Comparison of ENCODE assay signal across 22 cellular contexts in genomic region chr20:11926599-11926998, GRCh38.
"Had no signal": no experiment of that assay in that cellular context is flagged by ENCODE, and none has a peak within 500 bp of the region (broad histone marks: within the 10 kb centered on the region; RNA-seq: fewer than 3 reads in every experiment).

No MANE protein-coding gene starts in this region.

- H3K4me1 Mint-ChIP-seq: immature natural killer cell; naive thymus-derived CD4-positive, alpha-beta T cell; nephron progenitor cell; stimulated activated effector memory CD8-positive, alpha-beta T cell treated with anti-CD3 and anti-CD28 coated beads, Interleukin-12 subunit alpha, Interleukin-12 subunit beta, amount 100 ng/mL, for 72 hours had no signal

- H3K36me3 ChIP-seq: colonic mucosa had no signal

- ATAC-seq: gastrocnemius medialis; left cardiac atrium; lower lobe of right lung; naive thymus-derived CD4-positive, alpha-beta T cell; psoas muscle; right lobe of liver; stimulated activated effector memory CD8-positive, alpha-beta T cell treated with anti-CD3 and anti-CD28 coated beads, Interleukin-12 subunit alpha, Interleukin-12 subunit beta, amount 100 ng/mL, for 72 hours had no signal

- H3K9me3 ChIP-seq: colonic mucosa, gastrocnemius medialis, left ventricle myocardium inferior, lower lobe of right lung, psoas muscle, right lobe of liver had no signal

- H2AFZ ChIP-seq: parathyroid adenoma had no signal

- H3K4me1 ChIP-seq: colonic mucosa, gastrocnemius medialis, lower lobe of right lung, parathyroid adenoma, psoas muscle, right lobe of liver had no signal

- DNase-seq: cerebellar nuclear complex; colonic mucosa; dermis blood vessel endothelial cell; effector CD4-positive, alpha-beta T cell; gastrocnemius medialis; glutamatergic neuron; immature natural killer cell; left cardiac atrium; left ventricle myocardium inferior; lower lobe of right lung; mesenchymal stem cell; naive thymus-derived CD4-positive, alpha-beta T cell; nephron progenitor cell; psoas muscle; retina; right lobe of liver; stimulated activated CD4-positive, alpha-beta T cell treated with anti-CD3 and anti-CD28 coated beads, Interleukin-4, amount 100 ng/mL, for 1 hour; stimulated activated CD8-positive, alpha-beta memory T cell treated with anti-CD3 and anti-CD28 coated beads, Interleukin-4, amount 100 ng/mL, for 48 hours; trophoblast cell had no signal

- H3K27ac ChIP-seq: colonic mucosa, gastrocnemius medialis, left ventricle myocardium inferior, lower lobe of right lung, parathyroid adenoma, psoas muscle, right lobe of liver had no signal

- H3K27me3 Mint-ChIP-seq: stimulated activated naive CD8-positive, alpha-beta T cell treated with anti-CD3 and anti-CD28 coated beads, Interleukin-15, Interleukin-2, amounts not matched to agents 100 ng/mL and 50 ng/mL, for 24 hours had no signal

- H3K27ac Mint-ChIP-seq: immature natural killer cell; naive thymus-derived CD4-positive, alpha-beta T cell; nephron progenitor cell; stimulated activated effector memory CD8-positive, alpha-beta T cell treated with anti-CD3 and anti-CD28 coated beads, Interleukin-12 subunit alpha, Interleukin-12 subunit beta, amount 100 ng/mL, for 72 hours; stimulated activated naive CD8-positive, alpha-beta T cell treated with anti-CD3 and anti-CD28 coated beads, Interleukin-15, Interleukin-2, amounts not matched to agents 100 ng/mL and 50 ng/mL, for 24 hours had no signal

- H3K27me3 ChIP-seq: colonic mucosa, gastrocnemius medialis, right lobe of liver had no signal

- H3K9me3 Mint-ChIP-seq: nephron progenitor cell; stimulated activated naive CD8-positive, alpha-beta T cell treated with anti-CD3 and anti-CD28 coated beads, Interleukin-15, Interleukin-2, amounts not matched to agents 100 ng/mL and 50 ng/mL, for 24 hours had no signal

- H3K4me3 ChIP-seq: colonic mucosa, gastrocnemius medialis, left ventricle myocardium inferior, lower lobe of right lung, psoas muscle, right lobe of liver had no signal

- H3K36me3 Mint-ChIP-seq: stimulated activated effector memory CD8-positive, alpha-beta T cell treated with anti-CD3 and anti-CD28 coated beads, Interleukin-12 subunit alpha, Interleukin-12 subunit beta, amount 100 ng/mL, for 72 hours had no signal

- H3K4me3 Mint-ChIP-seq: immature natural killer cell; naive thymus-derived CD4-positive, alpha-beta T cell; nephron progenitor cell; stimulated activated effector memory CD8-positive, alpha-beta T cell treated with anti-CD3 and anti-CD28 coated beads, Interleukin-12 subunit alpha, Interleukin-12 subunit beta, amount 100 ng/mL, for 72 hours; stimulated activated naive CD8-positive, alpha-beta T cell treated with anti-CD3 and anti-CD28 coated beads, Interleukin-15, Interleukin-2, amounts not matched to agents 100 ng/mL and 50 ng/mL, for 24 hours had no signal
